Comparison of ENCODE assay signal across 1 cellular context in the genomic region with DNA sequence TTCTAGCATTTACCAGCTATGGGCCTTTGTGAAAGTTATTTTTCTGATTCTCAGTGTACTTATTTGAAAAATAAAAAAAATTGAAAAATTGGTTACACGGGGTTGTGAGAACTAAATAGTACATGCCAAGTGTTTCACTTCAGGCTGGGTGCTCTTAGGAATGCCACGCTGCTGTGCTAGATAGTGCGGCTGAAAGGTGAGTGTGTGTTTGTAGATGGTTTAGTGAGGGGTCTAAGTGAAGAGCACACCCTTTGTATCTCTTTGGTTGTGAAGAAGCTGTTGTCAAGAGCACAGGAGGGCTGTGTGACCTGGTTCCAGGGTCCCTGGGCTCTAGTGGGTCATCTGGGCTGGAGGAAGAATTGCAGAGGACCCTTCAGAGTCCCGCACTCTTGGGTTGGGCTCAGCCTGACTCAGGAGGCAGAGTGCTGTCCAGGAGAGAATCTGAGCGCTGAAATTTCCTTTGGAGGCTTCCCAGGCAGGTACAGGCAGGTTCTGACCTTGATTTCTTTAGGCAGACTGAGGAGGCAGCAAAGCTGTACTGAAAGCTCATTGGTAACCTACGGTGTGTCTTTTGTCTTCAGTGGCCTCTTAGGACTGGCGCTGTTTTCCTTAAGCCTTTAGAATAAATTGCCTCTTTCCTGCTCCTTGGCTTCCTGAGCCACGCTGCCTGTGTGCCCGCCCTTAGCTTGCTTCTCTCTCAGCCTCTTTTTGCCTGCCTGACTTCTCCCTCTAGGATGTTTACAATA.
TF ChIP-seq lines count a peak whose summit lies in the region.

No MANE protein-coding gene starts in this region.

TF ChIP-seq in endothelial cell of umbilical vein, 7 proteins besides CTCF, POLR2A, EP300 and RAD21:
- TF ChIP-seq GATA2 (IDR thresholded peaks at IDR 0.05; ENCODE audit: insufficient read depth, insufficient read length, low read depth, low read length) (no peak), POLR2AphosphoS5 (IDR thresholded peaks at IDR 0.05; ENCODE audit: insufficient read depth, low read depth, low read length) (peak; percentile 30), JUN (IDR thresholded peaks at IDR 0.05; ENCODE audit: borderline replicate concordance, insufficient read depth, insufficient read length, low read depth) (no peak)
- TF ChIP-seq, protein P1, sequence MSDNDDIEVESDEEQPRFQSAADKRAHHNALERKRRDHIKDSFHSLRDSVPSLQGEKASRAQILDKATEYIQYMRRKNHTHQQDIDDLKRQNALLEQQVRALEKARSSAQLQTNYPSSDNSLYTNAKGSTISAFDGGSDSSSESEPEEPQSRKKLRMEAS (IDR thresholded peaks at IDR 0.05; ENCODE audit: insufficient read depth, insufficient read length) = no peak
